In genomic region chr6:105748737-105749161, GRCh38 we compare ENCODE assay signal across 13 cellular contexts.
DNase-seq lines count a peak whose midpoint lies in the region; ATAC-seq and TF ChIP-seq lines count a peak whose summit lies in the region.
"Had no signal": no experiment of that assay in that cellular context is flagged by ENCODE, and none has a peak within 500 bp of the region (broad histone marks: within the 10 kb centered on the region; RNA-seq: fewer than 3 reads in every experiment).

No MANE protein-coding gene starts in this region.

- peaks cover 14% of the 10 kb centered on the region for H3K4me1 ChIP-seq in IMR-90 (ENCODE audit: control insufficient read depth, insufficient read depth, low read length)
- H3K4me1 ChIP-seq in ascending aorta: no peaks in the 10 kb centered on the region

- peak overlapping the region; percentile 20; the same call in 1 of the 2 replicates for H4K91ac ChIP-seq in IMR-90 (ENCODE audit: insufficient read depth, low read depth, low read length)

- H2AK5ac ChIP-seq in IMR-90 (ENCODE audit: low read depth, low read length): peak overlapping the region; percentile 69; the same call in 1 of the 2 replicates

- no peak overlapping the region for H3K27ac ChIP-seq in IMR-90 (ENCODE audit: insufficient read depth, low read length)
- no peak overlapping the region for H3K27ac ChIP-seq in ascending aorta
- H3K27ac ChIP-seq: gastroesophageal sphincter, KMS-11 had no signal

- H3K9me3 ChIP-seq in IMR-90 (ENCODE audit: control insufficient read depth, insufficient read depth, low read length) (no peaks in the 10 kb centered on the region), ascending aorta (no peaks in the 10 kb centered on the region)
- H3K9me3 ChIP-seq: gastroesophageal sphincter had no signal

- peak overlapping the region; percentile 79 for H3K14ac ChIP-seq in IMR-90 (replicated peaks; ENCODE audit: low read depth, low read length)

- peaks cover 8% of the 10 kb centered on the region for H3K9me1 ChIP-seq in IMR-90 (ENCODE audit: insufficient read depth, low read length)

- ATAC-seq in IMR-90 (ENCODE audit: low read depth): peak; percentile 37; the same call in 1 of the 2 replicates
- ATAC-seq: gastroesophageal sphincter had no signal

- TF ChIP-seq POLR2A in IMR-90 (IDR thresholded peaks at IDR 0.05; ENCODE audit: low read depth, low read length): no peak

- intact Hi-C loops in IMR-90 (cut with micrococcal nuclease): no loop called here
- intact Hi-C loops in ascending aorta (cut with DNase I): no loop called here

- H2AFZ ChIP-seq in IMR-90 (replicated peaks; ENCODE audit: low read length, poor library complexity): peak overlapping the region; percentile 79

- peak overlapping the region; percentile 42 for H2BK20ac ChIP-seq in IMR-90 (ENCODE audit: low read depth, low read length)

- TF ChIP-seq CTCF in IMR-90 (conservative IDR thresholded peaks at IDR 0.05; ENCODE audit: low read depth, low read length) (0 out of 2 replicates have a peak, but pooled peaks have one; percentile 9), ascending aorta (IDR thresholded peaks at IDR 0.05) (no peak)

- peak overlapping the region; percentile 30; the same call in 1 of the 2 replicates for H3K18ac ChIP-seq in IMR-90 (ENCODE audit: low read depth, low read length)

- H2BK15ac ChIP-seq in IMR-90 (ENCODE audit: low read depth, low read length): peak overlapping the region; percentile 74; the same call in 2 of the 3 replicates

- H2AK9ac ChIP-seq in IMR-90 (replicated peaks; ENCODE audit: low read depth, low read length, poor library complexity): no peak overlapping the region

- TF ChIP-seq RAD21 in IMR-90 (IDR thresholded peaks at IDR 0.05; ENCODE audit: low read length): no peak

- H3K4ac ChIP-seq in IMR-90 (ENCODE audit: low read depth, low read length): peak overlapping the region; percentile 57

- dilution Hi-C loops in IMR-90 (cut with HindIII; ENCODE audit: low sequenced_read_pairs, unreplicated experiment): no loop called here

- 0 out of 2 replicates have a peak overlapping the region, but pooled peaks have one; percentile 82 for H3K23ac ChIP-seq in IMR-90 (ENCODE audit: low read depth, low read length)

- CTCF ChIA-PET in IMR-90 (lab: Yijun Ruan, JAX): no interaction called here

- peak overlapping the region in 1 of 2 experiments; percentile 68; a peak in 2 of 4 replicates for H4K8ac ChIP-seq in IMR-90 (ENCODE audit: low read depth in 2 of 2, low read length in 2 of 2)

- POLR2A ChIA-PET in IMR-90 (lab: Charles Lee; ENCODE audit: unreplicated experiment): no interaction called here

- H2BK120ac ChIP-seq in IMR-90 (ENCODE audit: low read depth, low read length): peak overlapping the region; percentile 55

- H3K9ac ChIP-seq in IMR-90 (ENCODE audit: low read depth, low read length): no peak overlapping the region
- H3K9ac ChIP-seq: KMS-11 had no signal

- DNase-seq in CD1c-positive myeloid dendritic cell (ENCODE audit: extremely low spot score) (peak; percentile 82), IMR-90 (peak; percentile 85), amniotic epithelial cell (ENCODE audit: low read depth) (peak; percentile 34), left kidney (ENCODE audit: low read depth, low spot score) (peak; percentile 63), ascending aorta (ENCODE audit: low spot score in 2 of 2) (no peak), hippocampal formation (lab: John Stamatoyannopoulos, UW) (no peak), SK-N-DZ (ENCODE audit: low spot score) (no peak), middle frontal gyrus (ENCODE audit: extremely low spot score, low spot score) (no peak)
- DNase-seq: aorta; NCI-H446 treated with DMSO at 0.1 percent for 48 hours; stimulated activated CD8-positive, alpha-beta memory T cell treated with anti-CD3 and anti-CD28 coated beads, Interleukin-4, amount 100 ng/mL, for 48 hours had no signal

- WGBS in IMR-90 (ENCODE audit: extremely low coverage in 2 of 2, insufficient read length in 1 of 2), 2 experiments: no CpG with 5 or more reads among the region's 6 CpGs

- H3K4me2 ChIP-seq in IMR-90 (ENCODE audit: low read depth, low read length): peak overlapping the region; percentile 24; the same call in 1 of the 2 replicates
- H3K4me2 ChIP-seq: KMS-11 had no signal

- H4K5ac ChIP-seq in IMR-90 (ENCODE audit: low read depth, low read length): peak overlapping the region; percentile 55; the same call in 1 of the 2 replicates

- H3K4me3 ChIP-seq in IMR-90 (ENCODE audit: insufficient read depth, low read depth, low read length) (no peak overlapping the region), ascending aorta (no peak overlapping the region)
- H3K4me3 ChIP-seq: gastroesophageal sphincter had no signal

- H4K20me1 ChIP-seq in IMR-90 (ENCODE audit: insufficient read depth, low read length): no peaks in the 10 kb centered on the region

- H3K27me3 ChIP-seq in IMR-90 (ENCODE audit: control insufficient read depth, insufficient read depth, low read length) (no peaks in the 10 kb centered on the region), ascending aorta (no peaks in the 10 kb centered on the region)
- H3K27me3 ChIP-seq: gastroesophageal sphincter had no signal

- no TSS peak for BruUV-seq in IMR-90 (replicated peaks; lab: Mats Ljungman, UMichigan)

- H3K36me3 ChIP-seq in IMR-90 (ENCODE audit: control insufficient read depth, insufficient read depth, low read length) (no peaks in the 10 kb centered on the region), ascending aorta (no peaks in the 10 kb centered on the region)
- H3K36me3 ChIP-seq: gastroesophageal sphincter had no signal

- peak overlapping the region; percentile 71 for H2BK5ac ChIP-seq in IMR-90 (ENCODE audit: low read depth, low read length, poor library complexity, severe bottlenecking)

- in situ Hi-C loops in IMR-90 (cut with MboI; ENCODE audit: low sequenced_read_pairs): no loop called here

- no peaks in the 10 kb centered on the region for H3K79me1 ChIP-seq in IMR-90 (ENCODE audit: low read depth in 1 of 2, low read length in 2 of 2)

- no peak overlapping the region for H3K56ac ChIP-seq in IMR-90 (ENCODE audit: extremely low read depth, insufficient read depth, low read length)

TF ChIP-seq in IMR-90, 13 proteins besides CTCF, POLR2A, EP300 and RAD21:
- TF ChIP-seq RCOR1 (IDR thresholded peaks at IDR 0.05; ENCODE audit: insufficient replicate concordance, low read length) (no peak), FOS (IDR thresholded peaks at IDR 0.05; ENCODE audit: low read depth, low read length) (peak; percentile 61), USF2 (IDR thresholded peaks at IDR 0.05; ENCODE audit: low read depth, low read length) (no peak), MAFK (IDR thresholded peaks at IDR 0.05; ENCODE audit: low read depth, low read length) (no peak), BHLHE40 (IDR thresholded peaks at IDR 0.05; ENCODE audit: low read depth, low read length) (no peak), MAZ (IDR thresholded peaks at IDR 0.05; ENCODE audit: borderline replicate concordance, low read depth, low read length) (peak; percentile 75), CEBPB (IDR thresholded peaks at IDR 0.05; ENCODE audit: low read depth, low read length) (peak; percentile 64; the same call in 1 of the 2 replicates), ELK1 (IDR thresholded peaks at IDR 0.05; ENCODE audit: borderline replicate concordance, low read depth, low read length) (no peak), CHD1 (IDR thresholded peaks at IDR 0.05; ENCODE audit: low read depth, low read length) (no peak), RFX5 (IDR thresholded peaks at IDR 0.05; ENCODE audit: low read depth, low read length) (no peak), SMC3 (IDR thresholded peaks at IDR 0.05; ENCODE audit: low read depth, low read length) (0 out of 2 replicates have a peak, but pooled peaks have one; percentile 18), MXI1 (IDR thresholded peaks at IDR 0.05; ENCODE audit: borderline replicate concordance, low read depth, low read length) (no peak), NFE2L2 (IDR thresholded peaks at IDR 0.05; ENCODE audit: low read depth, low read length) (no peak; the same call in 1 of the 2 replicates)
TF ChIP-seq in IMR-90: peak in this region for 4.

Comparison
In these comparisons a context has a peak if more than half of its experiments do, and no peak if none do; other contexts are left out.
1. DNase-seq: peak in CD1c-positive myeloid dendritic cell (single experiment), IMR-90 (single experiment), amniotic epithelial cell (single experiment) and left kidney (single experiment); none in ascending aorta (0 of 2), hippocampal formation (0 of 2), SK-N-DZ (single experiment) and middle frontal gyrus (single experiment).